Comparison of ENCODE assay signal across 1 cellular context in the genomic region with DNA sequence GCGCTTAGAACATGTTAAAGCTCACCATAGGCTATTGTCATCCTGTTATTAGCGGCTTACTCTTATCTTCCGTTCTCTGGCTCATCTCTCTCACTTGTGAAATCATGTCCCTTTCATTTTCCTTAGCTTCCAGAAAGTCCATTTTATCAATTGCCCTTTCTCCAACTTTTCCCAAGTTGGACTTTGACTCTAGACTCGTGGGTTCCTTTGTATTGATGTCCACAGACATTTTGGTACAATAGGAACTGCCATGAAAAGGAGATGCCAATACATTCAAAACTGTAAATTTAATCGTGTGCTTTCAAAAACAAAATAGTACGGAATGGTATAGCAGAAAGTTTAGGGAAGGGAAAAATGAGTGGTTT.
TF ChIP-seq lines count a peak whose summit lies in the region.

No MANE protein-coding gene starts in this region.

TF ChIP-seq in HEK293, 187 proteins besides CTCF, POLR2A, EP300 and RAD21 (continued from another document):
- TF ChIP-seq PRDM10 (tag by site-specific recombination; IDR thresholded peaks at IDR 0.05) = no peak
- TF ChIP-seq, protein P1, sequence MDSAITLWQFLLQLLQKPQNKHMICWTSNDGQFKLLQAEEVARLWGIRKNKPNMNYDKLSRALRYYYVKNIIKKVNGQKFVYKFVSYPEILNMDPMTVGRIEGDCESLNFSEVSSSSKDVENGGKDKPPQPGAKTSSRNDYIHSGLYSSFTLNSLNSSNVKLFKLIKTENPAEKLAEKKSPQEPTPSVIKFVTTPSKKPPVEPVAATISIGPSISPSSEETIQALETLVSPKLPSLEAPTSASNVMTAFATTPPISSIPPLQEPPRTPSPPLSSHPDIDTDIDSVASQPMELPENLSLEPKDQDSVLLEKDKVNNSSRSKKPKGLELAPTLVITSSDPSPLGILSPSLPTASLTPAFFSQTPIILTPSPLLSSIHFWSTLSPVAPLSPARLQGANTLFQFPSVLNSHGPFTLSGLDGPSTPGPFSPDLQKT (IDR thresholded peaks at IDR 0.05; ENCODE audit: borderline replicate concordance, low read depth, low read length) = no peak
- peak; percentile 48; the same call in 1 of the 2 replicates for TF ChIP-seq PRDM1 (tag by site-specific recombination; IDR thresholded peaks at IDR 0.05)
TF ChIP-seq in HEK293: peak in this region for 1.
